ENCODE assay signal across 16 cellular contexts in genomic region chr11:8757533-8757932, GRCh38.
DNase-seq lines count a peak whose midpoint lies in the region; ATAC-seq and TF ChIP-seq lines count a peak whose summit lies in the region.
"Had no signal": no experiment of that assay in that cellular context is flagged by ENCODE, and none has a peak within 500 bp of the region (broad histone marks: within the 10 kb centered on the region; RNA-seq: fewer than 3 reads in every experiment).

No MANE protein-coding gene starts in this region.

- ATAC-seq in Right ventricle myocardium inferior, result no peak
- ATAC-seq in aorta (ENCODE audit: low FRiP score), result no peak
- no peak for ATAC-seq in GM19467 (IDR thresholded peaks at IDR 0.05; ENCODE audit: unreplicated experiment)
- ATAC-seq: activated T-cell treated with anti-CD3 and anti-CD28 coated beads, Interleukin-2, amount 50 U/mL, for 72 hours had no signal

- peak overlapping the region; percentile 75 for H3K27ac ChIP-seq in left ventricle myocardium inferior (replicated peaks)
- H3K27ac ChIP-seq in aorta (ENCODE audit: low read depth in 1 of 2, low read length in 2 of 2), result peak overlapping the region; percentile 28 to 61

- H3K27me3 ChIP-seq in left ventricle myocardium inferior (ENCODE audit: low read depth) (no peaks in the 10 kb centered on the region), aorta (ENCODE audit: control insufficient read depth in 1 of 2, insufficient read depth in 2 of 2, low read length in 1 of 2) (no peaks in the 10 kb centered on the region)

- H3K27ac Mint-ChIP-seq in osteocyte (ENCODE audit: unreplicated experiment), result peak overlapping the region; percentile 40
- H3K27ac Mint-ChIP-seq: activated CD4-positive, alpha-beta memory T cell treated with anti-CD3 and anti-CD28 coated beads for 36 hours; activated T-cell treated with anti-CD3 and anti-CD28 coated beads, Interleukin-2, amount 50 U/mL, for 72 hours; CD8-positive, alpha-beta memory T cell had no signal

- intact Hi-C loops in cardiac septum (cut with DNase I), result no loop called here
- intact Hi-C loops in Right ventricle myocardium inferior (cut with DNase I), result loop anchor here (10.0 kb wide), 1 partner anchor 47 kb away; no protein-coding TSS in a partner anchor
- intact Hi-C loops in left ventricle myocardium inferior (cut with micrococcal nuclease), result no loop called here
- intact Hi-C loops in aorta (cut with DNase I), result no loop called here

- no peaks in the 10 kb centered on the region for H3K27me3 Mint-ChIP-seq in osteocyte (ENCODE audit: unreplicated experiment)
- H3K27me3 Mint-ChIP-seq: activated CD4-positive, alpha-beta memory T cell treated with anti-CD3 and anti-CD28 coated beads for 36 hours had no signal

- H3K36me3 Mint-ChIP-seq in osteocyte (ENCODE audit: unreplicated experiment), result no peaks in the 10 kb centered on the region
- H3K36me3 Mint-ChIP-seq: activated CD4-positive, alpha-beta memory T cell treated with anti-CD3 and anti-CD28 coated beads for 36 hours; CD8-positive, alpha-beta memory T cell had no signal

- WGBS in aorta, 2 donors, result 60 to 68% methylated on average over 2 of the region's 2 CpGs

- DNase-seq in cardiac septum (ENCODE audit: low spot score) (peak; percentile 5), Right ventricle myocardium inferior (ENCODE audit: missing footprints) (no peak), left ventricle myocardium inferior (no peak), osteocyte (ENCODE audit: extremely low spot score, unreplicated experiment) (no peak), aorta (no peak), SK-N-DZ (ENCODE audit: low spot score) (no peak), NCI-H526 treated with DMSO at 0.1 percent for 48 hours (lab: John Stamatoyannopoulos, UW) (no peak)
- DNase-seq: activated CD4-positive, alpha-beta memory T cell treated with anti-CD3 and anti-CD28 coated beads for 36 hours; activated T-cell treated with anti-CD3 and anti-CD28 coated beads, Interleukin-2, amount 50 U/mL, for 72 hours; CD8-positive, alpha-beta memory T cell; H7; NCI-H2029; NCI-H510A treated with DMSO at 0.1 percent for 48 hours; retina; stimulated activated CD4-positive, alpha-beta T cell treated with anti-CD3 and anti-CD28 coated beads, Interleukin-2, amount 100 ng/mL, for 48 hours had no signal

- H3K36me3 ChIP-seq in left ventricle myocardium inferior (no peaks in the 10 kb centered on the region), aorta (ENCODE audit: control insufficient read depth in 1 of 2, insufficient read depth in 2 of 2, low read length in 1 of 2) (no peaks in the 10 kb centered on the region)

- H3K9me3 Mint-ChIP-seq in osteocyte (ENCODE audit: unreplicated experiment), result no peaks in the 10 kb centered on the region
- H3K9me3 Mint-ChIP-seq: activated CD4-positive, alpha-beta memory T cell treated with anti-CD3 and anti-CD28 coated beads for 36 hours; activated T-cell treated with anti-CD3 and anti-CD28 coated beads, Interleukin-2, amount 50 U/mL, for 72 hours; CD8-positive, alpha-beta memory T cell had no signal

- peaks cover 34% of the 10 kb centered on the region for H3K4me1 Mint-ChIP-seq in osteocyte (ENCODE audit: unreplicated experiment)
- H3K4me1 Mint-ChIP-seq: CD8-positive, alpha-beta memory T cell had no signal

- H3K4me1 ChIP-seq in left ventricle myocardium inferior (peaks cover 81% of the 10 kb centered on the region), aorta (ENCODE audit: control insufficient read depth in 1 of 2, insufficient read depth in 2 of 2, low read length in 2 of 2) (peaks cover 3 to 8% of the 10 kb centered on the region in 2 donors)

- TF ChIP-seq CTCF in left ventricle myocardium inferior (IDR thresholded peaks at IDR 0.05; ENCODE audit: borderline replicate concordance) (no peak), osteocyte (IDR thresholded peaks at IDR 0.05) (no peak)

- no peak overlapping the region for H3K4me3 Mint-ChIP-seq in osteocyte (ENCODE audit: unreplicated experiment)
- H3K4me3 Mint-ChIP-seq: activated CD4-positive, alpha-beta memory T cell treated with anti-CD3 and anti-CD28 coated beads for 36 hours; activated T-cell treated with anti-CD3 and anti-CD28 coated beads, Interleukin-2, amount 50 U/mL, for 72 hours; CD8-positive, alpha-beta memory T cell had no signal

- H3K4me3 ChIP-seq in left ventricle myocardium inferior, result no peak overlapping the region
- no peak overlapping the region for H3K4me3 ChIP-seq in aorta (ENCODE audit: low read length in 2 of 2)

- H3K9me3 ChIP-seq in left ventricle myocardium inferior (replicated peaks) (peaks cover 12% of the 10 kb centered on the region), aorta (ENCODE audit: control insufficient read depth, low read length) (no peaks in the 10 kb centered on the region)
